Comparison of ENCODE assay signal across 8 cellular contexts in the genomic region with DNA sequence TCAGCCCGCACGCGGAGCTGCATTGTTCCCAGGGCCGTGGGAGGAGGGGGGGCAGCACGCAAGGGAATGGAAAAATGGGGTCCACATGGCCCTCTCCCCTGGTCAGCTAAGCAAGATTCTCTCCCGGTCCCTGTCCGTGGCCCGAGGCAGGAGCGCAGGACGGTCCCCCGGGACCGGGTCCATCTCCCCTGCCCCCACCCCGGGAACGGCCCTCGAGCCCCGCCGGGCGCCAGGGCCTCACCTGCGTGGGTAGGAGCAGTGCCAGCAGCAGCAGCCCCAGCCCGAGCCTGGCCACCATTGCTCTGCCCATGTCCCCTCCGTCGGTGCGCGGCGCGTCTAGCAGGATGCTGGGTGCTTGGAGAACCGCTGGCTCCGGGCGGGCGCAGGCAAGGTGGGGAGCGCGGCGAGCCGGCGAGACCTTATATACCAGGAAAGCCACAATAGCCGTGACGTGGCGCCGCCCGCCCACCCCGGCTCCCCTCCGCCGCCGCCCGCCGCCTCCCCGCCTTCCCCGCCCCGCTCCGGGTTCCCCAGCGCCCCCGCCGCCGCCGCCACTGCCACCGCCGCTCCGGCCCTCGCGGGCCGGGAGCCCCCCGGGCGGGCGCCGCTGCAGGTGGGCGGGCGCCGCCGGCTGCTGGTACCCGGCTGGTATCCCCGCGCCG. TPM values are rescaled to one million over a fixed set of nuclear protein-coding genes. Genes with fewer than 3 reads are reported as not detected.
DNase-seq lines count a peak whose midpoint lies in the region; ATAC-seq and TF ChIP-seq lines count a peak whose summit lies in the region.

A gene with protein sequence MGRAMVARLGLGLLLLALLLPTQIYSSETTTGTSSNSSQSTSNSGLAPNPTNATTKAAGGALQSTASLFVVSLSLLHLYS (minus strand): TSS at position 393 of the 662 bp plus-strand sequence. CDS start 83 bp downstream, at position 310.

- peak within 1 kb of the TSS; percentile 94 to 100 (median 100) for H3K27ac ChIP-seq in body of pancreas

- peaks cover 10% of the 10 kb centered on the region for H3K4me1 Mint-ChIP-seq in activated CD8-positive, alpha-beta memory T cell treated with anti-CD3 and anti-CD28 coated beads, Interleukin-2, amount 10 ng/mL, durations not matched to agents 7 days and 5 days

- peak; percentile 37 for ATAC-seq in activated CD8-positive, alpha-beta memory T cell treated with anti-CD3 and anti-CD28 coated beads, Interleukin-2, amount 10 ng/mL, durations not matched to agents 7 days and 5 days
- ATAC-seq in HG03103 (IDR thresholded peaks at IDR 0.05; ENCODE audit: low read depth, unreplicated experiment) (peak; percentile 19), body of pancreas (peak; percentile 72)

- H3K36me3 ChIP-seq in NT2/D1 (ENCODE audit: insufficient read depth, insufficient read length, low read length) (peaks cover 30% of the 10 kb centered on the region), body of pancreas (replicated peaks in 1 of 2; ENCODE audit: insufficient read depth in 1 of 2, low read depth in 2 of 2) (peaks cover 0 to 2% of the 10 kb centered on the region in 2 donors)

- WGBS in body of pancreas, 2 donors, result 0 to 1% methylated on average over 2 to 37 of the region's 73 CpGs

- peak; percentile 89 to 97 (median 97) for TF ChIP-seq POLR2A in body of pancreas (IDR thresholded peaks at IDR 0.05)

- H3K4me3 ChIP-seq in NT2/D1 (ENCODE audit: insufficient read length, low read depth), result peak within 1 kb of the TSS; percentile 86
- peak within 1 kb of the TSS; percentile 74 to 96 for H3K4me3 ChIP-seq in body of pancreas

- CTCF ChIA-PET in activated CD8-positive, alpha-beta memory T cell treated with anti-CD3 and anti-CD28 coated beads, Interleukin-2, amount 10 ng/mL, durations not matched to agents 7 days and 5 days (lab: Charles Lee), result interaction anchor here (0.9 kb wide), 1 partner anchor 531 kb away, joined by 3 read pairs; no protein-coding TSS in a partner anchor

- TF ChIP-seq CTCF in body of pancreas (IDR thresholded peaks at IDR 0.05), result peak in 1 of 7 experiments; percentile 11

- no peak for DNase-seq in activated CD8-positive, alpha-beta memory T cell treated with anti-CD3 and anti-CD28 coated beads, Interleukin-2, amount 10 ng/mL, durations not matched to agents 7 days and 5 days
- no peak for DNase-seq in activated CD8-positive, alpha-beta memory T cell treated with anti-CD3 and anti-CD28 coated beads for 24 hours
- no peak for DNase-seq in NT2/D1 (ENCODE audit: low read depth, low spot score)
- DNase-seq in body of pancreas, result peak; percentile 89 to 92 (median 90)
- DNase-seq in left kidney (ENCODE audit: low read depth, low spot score), result peak; percentile 93
- peak; percentile 4 to 35 for DNase-seq in stimulated activated CD8-positive, alpha-beta memory T cell treated with anti-CD3 and anti-CD28 coated beads, Interleukin-7, amount 100 ng/mL, for 4 hours (ENCODE audit: low read depth in 2 of 2)
- DNase-seq in effector CD4-positive, alpha-beta T cell, result no peak

- H3K4me1 ChIP-seq in NT2/D1 (ENCODE audit: insufficient read depth, insufficient read length) (no peaks in the 10 kb centered on the region), body of pancreas (peaks cover 33% of the 10 kb centered on the region)

- peak within 1 kb of the TSS; percentile 97 for H3K9ac ChIP-seq in NT2/D1 (ENCODE audit: insufficient read length, low read depth)

- no peaks in the 10 kb centered on the region for H3K9me3 Mint-ChIP-seq in activated CD8-positive, alpha-beta memory T cell treated with anti-CD3 and anti-CD28 coated beads, Interleukin-2, amount 10 ng/mL, durations not matched to agents 7 days and 5 days (ENCODE audit: low read depth)

- intact Hi-C loops in body of pancreas (cut with DNase I), result no loop called here

- H3K27me3 ChIP-seq in NT2/D1 (ENCODE audit: insufficient read depth, insufficient read length) (no peaks in the 10 kb centered on the region), body of pancreas (no peaks in the 10 kb centered on the region)

- peak within 1 kb of the TSS; percentile 43 for H3K4me3 Mint-ChIP-seq in activated CD8-positive, alpha-beta memory T cell treated with anti-CD3 and anti-CD28 coated beads, Interleukin-2, amount 10 ng/mL, durations not matched to agents 7 days and 5 days

- peaks cover 1% of the 10 kb centered on the region for H3K36me3 Mint-ChIP-seq in activated CD8-positive, alpha-beta memory T cell treated with anti-CD3 and anti-CD28 coated beads, Interleukin-2, amount 10 ng/mL, durations not matched to agents 7 days and 5 days

- H3K9me3 ChIP-seq in NT2/D1 (ENCODE audit: insufficient read depth, low read length), result no peaks in the 10 kb centered on the region
- H3K9me3 ChIP-seq in body of pancreas, result no peaks in the 10 kb centered on the region

- peaks cover 62% of the 10 kb centered on the region for H3K27me3 Mint-ChIP-seq in activated CD8-positive, alpha-beta memory T cell treated with anti-CD3 and anti-CD28 coated beads, Interleukin-2, amount 10 ng/mL, durations not matched to agents 7 days and 5 days

- H3K27ac Mint-ChIP-seq in activated CD8-positive, alpha-beta memory T cell treated with anti-CD3 and anti-CD28 coated beads, Interleukin-2, amount 10 ng/mL, durations not matched to agents 7 days and 5 days, result no peak within 1 kb of the TSS

RNA-seq across cellular contexts. Expression of the gene that starts here (rescaled TPM):
- total RNA-seq in activated CD8-positive, alpha-beta memory T cell treated with anti-CD3 and anti-CD28 coated beads, Interleukin-2, amount 10 ng/mL, durations not matched to agents 7 days and 5 days, result under 1 TPM in 1 of 2 experiments, not detected in 1; 0.23 TPM
- 100 to 1,000 TPM; 292 to 618 TPM for total RNA-seq in body of pancreas

Comparison
In these comparisons a context has a peak if more than half of its experiments do, and no peak if none do; other contexts are left out.
1. RNA of the gene that starts here (total RNA-seq): 292 to 618 TPM in body of pancreas; 0.23 TPM in activated CD8-positive, alpha-beta memory T cell treated with anti-CD3 and anti-CD28 coated beads, Interleukin-2, amount 10 ng/mL, durations not matched to agents 7 days and 5 days; every median in the first group is over 100 times any median in the second.
2. Peak in ATAC-seq in activated CD8-positive, alpha-beta memory T cell treated with anti-CD3 and anti-CD28 coated beads, Interleukin-2, amount 10 ng/mL, durations not matched to agents 7 days and 5 days; RNA of the gene not detected or under 1 TPM.
3. ATAC-seq: peak in every context shown above with its lines; median percentile 72 in body of pancreas; 37 in activated CD8-positive, alpha-beta memory T cell treated with anti-CD3 and anti-CD28 coated beads, Interleukin-2, amount 10 ng/mL, durations not matched to agents 7 days and 5 days; 19 in HG03103.
4. DNase-seq: peak in body of pancreas (4 of 4), left kidney (single experiment) and stimulated activated CD8-positive, alpha-beta memory T cell treated with anti-CD3 and anti-CD28 coated beads, Interleukin-7, amount 100 ng/mL, for 4 hours (2 of 2); none in activated CD8-positive, alpha-beta memory T cell treated with anti-CD3 and anti-CD28 coated beads, Interleukin-2, amount 10 ng/mL, durations not matched to agents 7 days and 5 days (single experiment), activated CD8-positive, alpha-beta memory T cell treated with anti-CD3 and anti-CD28 coated beads for 24 hours (single experiment), NT2/D1 (single experiment) and effector CD4-positive, alpha-beta T cell (single experiment).